In the genomic region with DNA sequence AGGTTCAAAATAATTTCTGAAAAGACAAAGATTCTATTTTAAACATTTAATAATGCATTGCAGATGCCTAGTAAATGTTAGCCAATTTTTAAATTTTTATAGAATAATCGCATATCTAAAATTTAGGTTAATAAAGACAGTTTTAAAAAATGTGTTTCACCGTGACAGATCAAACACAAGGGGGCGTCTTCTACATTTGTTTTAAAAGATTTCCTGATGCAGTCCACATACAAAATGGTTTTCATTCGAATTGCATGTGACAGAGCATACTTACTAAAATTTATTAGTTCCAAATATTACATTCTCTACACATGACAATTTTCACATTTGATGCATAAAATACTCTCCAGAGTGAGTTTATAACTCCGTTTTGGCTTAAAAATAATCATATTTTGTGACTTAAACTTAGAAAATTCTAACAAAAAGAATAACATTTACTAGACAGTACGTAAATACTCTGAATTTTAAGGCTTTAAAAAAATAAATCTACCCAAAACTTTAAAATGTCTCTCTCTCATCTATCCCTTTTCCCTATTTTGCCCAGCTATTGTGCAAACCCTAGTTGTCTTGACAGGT, we compare ENCODE assay signal across 8 cellular contexts.
A peak's percentile ranks its signal among the peaks of the same experiment; 100 is the strongest.
DNase-seq lines count a peak whose midpoint lies in the region; ATAC-seq, FAIRE-seq and TF ChIP-seq lines count a peak whose summit lies in the region.

No MANE protein-coding gene starts in this region.

- no peak for FAIRE-seq in GM12891 (lab: Jason Lieb, UNC)

- ATAC-seq in HG03139 (IDR thresholded peaks at IDR 0.05; ENCODE audit: unreplicated experiment) (no peak), HG03039 (IDR thresholded peaks at IDR 0.05; ENCODE audit: unreplicated experiment) (no peak), GM21737 (IDR thresholded peaks at IDR 0.05; ENCODE audit: unreplicated experiment) (no peak)

- peak; percentile 63 for DNase-seq in DMS53 (lab: John Stamatoyannopoulos, UW)
- DNase-seq in NCI-H1694 treated with DMSO at 0.1 percent for 48 hours (lab: John Stamatoyannopoulos, UW): peak; percentile 78
- DNase-seq in mammary epithelial cell: no peak
- DNase-seq in midbrain (lab: John Stamatoyannopoulos, UW): peak; percentile 69
- DNase-seq in GM12891 (ENCODE audit: insufficient read length, low spot score): no peak

- H3K27ac ChIP-seq in mammary epithelial cell (ENCODE audit: insufficient read depth, low read depth, low read length): no peak overlapping the region

- intact Hi-C loops in mammary epithelial cell (cut with micrococcal nuclease): loop anchor here (1.0 kb wide), 2 partner anchors 77 to 1976 kb away; no protein-coding TSS in a partner anchor

- no TSS peak for BruUV-seq in mammary epithelial cell (replicated peaks; lab: Mats Ljungman, UMichigan)

- H3K79me2 ChIP-seq in mammary epithelial cell (ENCODE audit: insufficient read depth, low read length): no peaks in the 10 kb centered on the region

- no peaks in the 10 kb centered on the region for H4K20me1 ChIP-seq in mammary epithelial cell (ENCODE audit: insufficient read depth, low read length)

- H3K9ac ChIP-seq in mammary epithelial cell (ENCODE audit: insufficient read depth, low read length): no peak overlapping the region

- H3K4me3 ChIP-seq in mammary epithelial cell (replicated peaks in 1 of 3; ENCODE audit: insufficient read depth in 1 of 3, low read depth in 2 of 3, low read length in 3 of 3): no peak overlapping the region

- H2AFZ ChIP-seq in mammary epithelial cell (ENCODE audit: low read depth, low read length): no peak overlapping the region

- H3K36me3 ChIP-seq in mammary epithelial cell (ENCODE audit: insufficient read depth, low read length): no peaks in the 10 kb centered on the region

- CTCF ChIA-PET in mammary epithelial cell (lab: Charles Lee; ENCODE audit: low non-redundant PET): no interaction called here

- WGBS in mammary epithelial cell (ENCODE audit: low coverage, missing lambda C conversion rate): 18% methylated on average over 6 of the region's 6 CpGs

- H3K27me3 ChIP-seq in mammary epithelial cell (ENCODE audit: insufficient read depth, low read length): peaks cover 1% of the 10 kb centered on the region

- TF ChIP-seq CTCF in mammary epithelial cell (conservative IDR thresholded peaks at IDR 0.05 in 1 of 2, IDR thresholded peaks at IDR 0.05 in 1 of 2; ENCODE audit: extremely low read depth in 1 of 2, insufficient read depth in 1 of 2, low read depth in 1 of 2, low read length in 2 of 2): peak; percentile 49 to 58

- no peak for TF ChIP-seq POLR2A in GM12891 (IDR thresholded peaks at IDR 0.05; ENCODE audit: low read depth, low read length)

- in situ Hi-C loops in mammary epithelial cell (cut with MboI; ENCODE audit: low sequenced_read_pairs in 2 of 2): no loop called here

- H3K4me2 ChIP-seq in mammary epithelial cell (ENCODE audit: insufficient read depth, low read depth, low read length): no peak overlapping the region

- dilution Hi-C loops in mammary epithelial cell (cut with HindIII; ENCODE audit: low sequenced_read_pairs): no loop called here

- no peaks in the 10 kb centered on the region for H3K4me1 ChIP-seq in mammary epithelial cell (ENCODE audit: insufficient read depth, low read length)

- H3K9me3 ChIP-seq in mammary epithelial cell (replicated peaks; ENCODE audit: insufficient read depth, low read length): no peaks in the 10 kb centered on the region

TF ChIP-seq in GM12891, 5 proteins besides CTCF, POLR2A, EP300 and RAD21:
- TF ChIP-seq PAX5 (IDR thresholded peaks at IDR 0.05; ENCODE audit: insufficient read depth, low read length, severe bottlenecking): no peak

Comparison
In these comparisons a context has a peak if more than half of its experiments do, and no peak if none do; other contexts are left out.
1. DNase-seq: peak in DMS53 (single experiment), NCI-H1694 treated with DMSO at 0.1 percent for 48 hours (single experiment) and midbrain (single experiment); none in mammary epithelial cell (single experiment) and GM12891 (single experiment).